Comparison of ENCODE assay signal across 1 cellular context in the genomic region with DNA sequence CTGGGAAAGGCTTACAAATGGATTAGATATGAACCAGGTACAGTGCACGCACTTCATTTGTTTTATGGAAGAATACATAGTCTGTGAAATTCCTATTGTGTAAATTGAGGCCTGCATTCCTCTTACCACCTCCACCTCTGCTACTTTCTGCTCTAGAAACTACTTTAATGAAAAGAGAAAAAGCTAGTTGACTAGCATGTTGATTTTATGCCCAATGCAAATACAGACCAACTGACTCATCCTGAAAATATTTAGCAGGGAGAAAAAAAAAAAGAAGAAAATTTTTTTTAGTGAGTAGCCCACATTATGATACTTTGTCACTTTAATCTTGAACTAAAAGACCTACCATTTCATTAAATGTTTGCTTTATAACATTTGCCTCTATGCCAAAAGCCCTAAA.
TF ChIP-seq lines count a peak whose summit lies in the region.

No MANE protein-coding gene starts in this region.

TF ChIP-seq in liver, 16 proteins besides CTCF, POLR2A, EP300 and RAD21 (continued from another document):
- TF ChIP-seq ZBTB33 (IDR thresholded peaks at IDR 0.05), result no peak
TF ChIP-seq in liver: peak in this region for 2.
